Comparison of ENCODE assay signal across 1 cellular context in genomic region chr14:103628684-103629502, GRCh38.
TF ChIP-seq lines count a peak whose summit lies in the region.

KLC1 (plus strand) TSS chr14:103629211; CDS start chr14:103654565, 25,354 bp downstream.

TF ChIP-seq in HepG2, 621 proteins besides CTCF, POLR2A, EP300 and RAD21 (continued from another document and continues in another):
- TF ChIP-seq MXD3 (CRISPR knock-in tag; IDR thresholded peaks at IDR 0.05): peak; percentile 32
- TF ChIP-seq YY1 (IDR thresholded peaks at IDR 0.05; ENCODE audit: insufficient read depth, insufficient replicate concordance, low read depth, low read length): peak; percentile 95
- TF ChIP-seq FOXC1 (CRISPR knock-in tag; IDR thresholded peaks at IDR 0.05; ENCODE audit: borderline replicate concordance): no peak
- TF ChIP-seq MATR3 (CRISPR knock-in tag; IDR thresholded peaks at IDR 0.05): no peak
- TF ChIP-seq ZNF552 (CRISPR knock-in tag; IDR thresholded peaks at IDR 0.05; ENCODE audit: borderline replicate concordance): no peak
- TF ChIP-seq ZNF747 (CRISPR knock-in tag; IDR thresholded peaks at IDR 0.05; ENCODE audit: borderline replicate concordance): no peak
- TF ChIP-seq NR2F6 (IDR thresholded peaks at IDR 0.05): no peak
- 0 out of 2 replicates have a peak, but pooled peaks have one; percentile 8 for TF ChIP-seq NR2F6 (CRISPR knock-in tag; IDR thresholded peaks at IDR 0.05)
- TF ChIP-seq, protein P1, sequence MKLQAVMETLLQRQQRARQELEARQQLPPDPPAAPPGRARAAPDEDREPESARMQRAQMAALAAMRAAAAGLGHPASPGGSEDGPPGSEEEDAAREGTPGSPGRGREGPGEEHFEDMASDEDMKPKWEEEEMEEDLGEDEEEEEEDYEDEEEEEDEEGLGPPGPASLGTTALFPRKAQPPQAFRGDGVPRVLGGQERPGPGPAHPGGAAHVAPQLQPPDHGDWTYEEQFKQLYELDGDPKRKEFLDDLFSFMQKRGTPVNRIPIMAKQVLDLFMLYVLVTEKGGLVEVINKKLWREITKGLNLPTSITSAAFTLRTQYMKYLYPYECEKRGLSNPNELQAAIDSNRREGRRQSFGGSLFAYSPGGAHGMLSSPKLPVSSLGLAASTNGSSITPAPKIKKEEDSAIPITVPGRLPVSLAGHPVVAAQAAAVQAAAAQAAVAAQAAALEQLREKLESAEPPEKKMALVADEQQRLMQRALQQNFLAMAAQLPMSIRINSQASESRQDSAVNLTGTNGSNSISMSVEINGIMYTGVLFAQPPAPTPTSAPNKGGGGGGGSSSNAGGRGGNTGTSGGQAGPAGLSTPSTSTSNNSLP (IDR thresholded peaks at IDR 0.05; ENCODE audit: low read depth, low read length): peak; percentile 17; the same call in 1 of the 2 replicates
- 0 out of 4 replicates have a peak, but pooled peaks of 1 of the 2 experiments have one; percentile 9 for TF ChIP-seq NR2F1 (CRISPR knock-in tag; IDR thresholded peaks at IDR 0.05)
- TF ChIP-seq MAZ (IDR thresholded peaks at IDR 0.05; ENCODE audit: borderline replicate concordance, low read depth, low read length): peak; percentile 89
- TF ChIP-seq MAZ (CRISPR knock-in tag; IDR thresholded peaks at IDR 0.05; ENCODE audit: low read depth): peak; percentile 83
- TF ChIP-seq ZC3H13 (CRISPR knock-in tag; IDR thresholded peaks at IDR 0.05): 0 out of 2 replicates have a peak, but pooled peaks have one; percentile 13
- peak; percentile 89 for TF ChIP-seq ZHX2 (IDR thresholded peaks at IDR 0.05; ENCODE audit: low read depth)
- TF ChIP-seq ZHX2 (CRISPR knock-in tag; IDR thresholded peaks at IDR 0.05; ENCODE audit: borderline replicate concordance): no peak
- TF ChIP-seq, protein P2, sequence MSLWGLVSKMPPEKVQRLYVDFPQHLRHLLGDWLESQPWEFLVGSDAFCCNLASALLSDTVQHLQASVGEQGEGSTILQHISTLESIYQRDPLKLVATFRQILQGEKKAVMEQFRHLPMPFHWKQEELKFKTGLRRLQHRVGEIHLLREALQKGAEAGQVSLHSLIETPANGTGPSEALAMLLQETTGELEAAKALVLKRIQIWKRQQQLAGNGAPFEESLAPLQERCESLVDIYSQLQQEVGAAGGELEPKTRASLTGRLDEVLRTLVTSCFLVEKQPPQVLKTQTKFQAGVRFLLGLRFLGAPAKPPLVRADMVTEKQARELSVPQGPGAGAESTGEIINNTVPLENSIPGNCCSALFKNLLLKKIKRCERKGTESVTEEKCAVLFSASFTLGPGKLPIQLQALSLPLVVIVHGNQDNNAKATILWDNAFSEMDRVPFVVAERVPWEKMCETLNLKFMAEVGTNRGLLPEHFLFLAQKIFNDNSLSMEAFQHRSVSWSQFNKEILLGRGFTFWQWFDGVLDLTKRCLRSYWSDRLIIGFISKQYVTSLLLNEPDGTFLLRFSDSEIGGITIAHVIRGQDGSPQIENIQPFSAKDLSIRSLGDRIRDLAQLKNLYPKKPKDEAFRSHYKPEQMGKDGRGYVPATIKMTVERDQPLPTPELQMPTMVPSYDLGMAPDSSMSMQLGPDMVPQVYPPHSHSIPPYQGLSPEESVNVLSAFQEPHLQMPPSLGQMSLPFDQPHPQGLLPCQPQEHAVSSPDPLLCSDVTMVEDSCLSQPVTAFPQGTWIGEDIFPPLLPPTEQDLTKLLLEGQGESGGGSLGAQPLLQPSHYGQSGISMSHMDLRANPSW (CRISPR knock-in tag; IDR thresholded peaks at IDR 0.05; ENCODE audit: borderline replicate concordance): no peak
- TF ChIP-seq ZNF563 (CRISPR knock-in tag; IDR thresholded peaks at IDR 0.05): peak; percentile 76
- no peak for TF ChIP-seq ZNF383 (CRISPR knock-in tag; IDR thresholded peaks at IDR 0.05; ENCODE audit: borderline replicate concordance)
- no peak for TF ChIP-seq MTF2 (CRISPR knock-in tag; IDR thresholded peaks at IDR 0.05; ENCODE audit: borderline replicate concordance)
- TF ChIP-seq U2AF2 (IDR thresholded peaks at IDR 0.05; ENCODE audit: low read depth, low read length): no peak
- TF ChIP-seq SIN3B (IDR thresholded peaks at IDR 0.05; ENCODE audit: low read length): no peak
- TF ChIP-seq, protein P3, sequence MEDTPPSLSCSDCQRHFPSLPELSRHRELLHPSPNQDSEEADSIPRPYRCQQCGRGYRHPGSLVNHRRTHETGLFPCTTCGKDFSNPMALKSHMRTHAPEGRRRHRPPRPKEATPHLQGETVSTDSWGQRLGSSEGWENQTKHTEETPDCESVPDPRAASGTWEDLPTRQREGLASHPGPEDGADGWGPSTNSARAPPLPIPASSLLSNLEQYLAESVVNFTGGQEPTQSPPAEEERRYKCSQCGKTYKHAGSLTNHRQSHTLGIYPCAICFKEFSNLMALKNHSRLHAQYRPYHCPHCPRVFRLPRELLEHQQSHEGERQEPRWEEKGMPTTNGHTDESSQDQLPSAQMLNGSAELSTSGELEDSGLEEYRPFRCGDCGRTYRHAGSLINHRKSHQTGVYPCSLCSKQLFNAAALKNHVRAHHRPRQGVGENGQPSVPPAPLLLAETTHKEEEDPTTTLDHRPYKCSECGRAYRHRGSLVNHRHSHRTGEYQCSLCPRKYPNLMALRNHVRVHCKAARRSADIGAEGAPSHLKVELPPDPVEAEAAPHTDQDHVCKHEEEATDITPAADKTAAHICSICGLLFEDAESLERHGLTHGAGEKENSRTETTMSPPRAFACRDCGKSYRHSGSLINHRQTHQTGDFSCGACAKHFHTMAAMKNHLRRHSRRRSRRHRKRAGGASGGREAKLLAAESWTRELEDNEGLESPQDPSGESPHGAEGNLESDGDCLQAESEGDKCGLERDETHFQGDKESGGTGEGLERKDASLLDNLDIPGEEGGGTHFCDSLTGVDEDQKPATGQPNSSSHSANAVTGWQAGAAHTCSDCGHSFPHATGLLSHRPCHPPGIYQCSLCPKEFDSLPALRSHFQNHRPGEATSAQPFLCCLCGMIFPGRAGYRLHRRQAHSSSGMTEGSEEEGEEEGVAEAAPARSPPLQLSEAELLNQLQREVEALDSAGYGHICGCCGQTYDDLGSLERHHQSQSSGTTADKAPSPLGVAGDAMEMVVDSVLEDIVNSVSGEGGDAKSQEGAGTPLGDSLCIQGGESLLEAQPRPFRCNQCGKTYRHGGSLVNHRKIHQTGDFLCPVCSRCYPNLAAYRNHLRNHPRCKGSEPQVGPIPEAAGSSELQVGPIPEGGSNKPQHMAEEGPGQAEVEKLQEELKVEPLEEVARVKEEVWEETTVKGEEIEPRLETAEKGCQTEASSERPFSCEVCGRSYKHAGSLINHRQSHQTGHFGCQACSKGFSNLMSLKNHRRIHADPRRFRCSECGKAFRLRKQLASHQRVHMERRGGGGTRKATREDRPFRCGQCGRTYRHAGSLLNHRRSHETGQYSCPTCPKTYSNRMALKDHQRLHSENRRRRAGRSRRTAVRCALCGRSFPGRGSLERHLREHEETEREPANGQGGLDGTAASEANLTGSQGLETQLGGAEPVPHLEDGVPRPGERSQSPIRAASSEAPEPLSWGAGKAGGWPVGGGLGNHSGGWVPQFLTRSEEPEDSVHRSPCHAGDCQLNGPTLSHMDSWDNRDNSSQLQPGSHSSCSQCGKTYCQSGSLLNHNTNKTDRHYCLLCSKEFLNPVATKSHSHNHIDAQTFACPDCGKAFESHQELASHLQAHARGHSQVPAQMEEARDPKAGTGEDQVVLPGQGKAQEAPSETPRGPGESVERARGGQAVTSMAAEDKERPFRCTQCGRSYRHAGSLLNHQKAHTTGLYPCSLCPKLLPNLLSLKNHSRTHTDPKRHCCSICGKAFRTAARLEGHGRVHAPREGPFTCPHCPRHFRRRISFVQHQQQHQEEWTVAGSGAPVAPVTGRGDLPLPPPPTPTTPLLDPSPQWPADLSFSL (CRISPR knock-in tag; IDR thresholded peaks at IDR 0.05): no peak
- TF ChIP-seq, protein P4, sequence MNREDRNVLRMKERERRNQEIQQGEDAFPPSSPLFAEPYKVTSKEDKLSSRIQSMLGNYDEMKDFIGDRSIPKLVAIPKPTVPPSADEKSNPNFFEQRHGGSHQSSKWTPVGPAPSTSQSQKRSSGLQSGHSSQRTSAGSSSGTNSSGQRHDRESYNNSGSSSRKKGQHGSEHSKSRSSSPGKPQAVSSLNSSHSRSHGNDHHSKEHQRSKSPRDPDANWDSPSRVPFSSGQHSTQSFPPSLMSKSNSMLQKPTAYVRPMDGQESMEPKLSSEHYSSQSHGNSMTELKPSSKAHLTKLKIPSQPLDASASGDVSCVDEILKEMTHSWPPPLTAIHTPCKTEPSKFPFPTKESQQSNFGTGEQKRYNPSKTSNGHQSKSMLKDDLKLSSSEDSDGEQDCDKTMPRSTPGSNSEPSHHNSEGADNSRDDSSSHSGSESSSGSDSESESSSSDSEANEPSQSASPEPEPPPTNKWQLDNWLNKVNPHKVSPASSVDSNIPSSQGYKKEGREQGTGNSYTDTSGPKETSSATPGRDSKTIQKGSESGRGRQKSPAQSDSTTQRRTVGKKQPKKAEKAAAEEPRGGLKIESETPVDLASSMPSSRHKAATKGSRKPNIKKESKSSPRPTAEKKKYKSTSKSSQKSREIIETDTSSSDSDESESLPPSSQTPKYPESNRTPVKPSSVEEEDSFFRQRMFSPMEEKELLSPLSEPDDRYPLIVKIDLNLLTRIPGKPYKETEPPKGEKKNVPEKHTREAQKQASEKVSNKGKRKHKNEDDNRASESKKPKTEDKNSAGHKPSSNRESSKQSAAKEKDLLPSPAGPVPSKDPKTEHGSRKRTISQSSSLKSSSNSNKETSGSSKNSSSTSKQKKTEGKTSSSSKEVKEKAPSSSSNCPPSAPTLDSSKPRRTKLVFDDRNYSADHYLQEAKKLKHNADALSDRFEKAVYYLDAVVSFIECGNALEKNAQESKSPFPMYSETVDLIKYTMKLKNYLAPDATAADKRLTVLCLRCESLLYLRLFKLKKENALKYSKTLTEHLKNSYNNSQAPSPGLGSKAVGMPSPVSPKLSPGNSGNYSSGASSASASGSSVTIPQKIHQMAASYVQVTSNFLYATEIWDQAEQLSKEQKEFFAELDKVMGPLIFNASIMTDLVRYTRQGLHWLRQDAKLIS (CRISPR knock-in tag; IDR thresholded peaks at IDR 0.05): no peak
- TF ChIP-seq NFYB (CRISPR knock-in tag; IDR thresholded peaks at IDR 0.05): no peak
- TF ChIP-seq LCORL (IDR thresholded peaks at IDR 0.05): 0 out of 2 replicates have a peak, but pooled peaks have one; percentile 12
- TF ChIP-seq LCORL (CRISPR knock-in tag; IDR thresholded peaks at IDR 0.05): 0 out of 2 replicates have a peak, but pooled peaks have one; percentile 14
- peak; percentile 41; the same call in 1 of the 2 replicates for TF ChIP-seq SALL2 (CRISPR knock-in tag; IDR thresholded peaks at IDR 0.05)
- TF ChIP-seq TBX2 (CRISPR knock-in tag; IDR thresholded peaks at IDR 0.05; ENCODE audit: borderline replicate concordance): no peak
- no peak for TF ChIP-seq ZBTB43 (CRISPR knock-in tag; conservative IDR thresholded peaks at IDR 0.05)
- TF ChIP-seq IRF9 (CRISPR knock-in tag; IDR thresholded peaks at IDR 0.05; ENCODE audit: borderline replicate concordance): peak; percentile 81; the same call in 1 of the 2 replicates
- no peak for TF ChIP-seq FIP1L1 (IDR thresholded peaks at IDR 0.05; ENCODE audit: borderline replicate concordance, insufficient read depth, low read depth, low read length)
- TF ChIP-seq NR2C2 (CRISPR knock-in tag; IDR thresholded peaks at IDR 0.05; ENCODE audit: borderline replicate concordance): no peak; the same call in 1 of the 2 replicates
